ENCODE assay signal across 8 cellular contexts in the genomic region with DNA sequence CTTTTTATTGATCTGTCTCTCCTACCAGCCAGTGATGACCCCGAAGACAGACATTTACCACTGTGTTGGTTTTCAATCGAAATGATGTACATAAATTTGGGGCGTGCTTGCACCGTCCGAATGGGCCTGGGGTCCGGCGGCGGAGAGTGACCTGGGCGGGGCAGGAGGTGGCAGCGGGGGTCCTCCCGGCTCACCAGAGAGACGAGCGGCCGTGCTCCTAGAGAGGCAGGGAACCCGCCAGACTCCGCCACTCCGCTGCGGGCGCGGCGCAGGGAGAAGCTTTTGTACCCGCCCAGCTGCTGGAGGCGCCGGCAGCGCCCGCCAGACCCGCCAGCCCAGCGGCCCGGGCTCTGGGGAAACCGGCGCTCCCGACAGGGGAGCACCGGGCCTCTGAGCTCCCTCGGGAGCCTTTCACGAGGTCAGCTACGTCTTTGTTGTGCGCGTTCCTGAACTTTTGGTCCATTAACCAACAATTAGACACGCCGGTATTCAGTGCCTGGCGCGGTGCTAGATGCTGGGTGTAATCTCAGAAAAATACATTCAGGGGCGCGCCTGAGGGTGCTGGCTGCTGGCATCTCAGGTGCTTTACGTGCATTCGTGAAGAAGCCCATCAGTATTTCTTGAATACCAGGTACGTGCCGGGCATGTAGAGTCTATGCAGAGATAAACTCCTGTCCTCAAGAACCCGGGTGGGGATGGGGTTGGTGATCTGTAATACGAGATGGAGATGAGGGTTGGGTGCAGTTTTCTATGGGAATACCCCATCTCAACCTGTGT. TPM values are rescaled to one million over a fixed set of nuclear protein-coding genes. Genes with fewer than 3 reads are reported as not detected.
DNase-seq lines count a peak whose midpoint lies in the region; ATAC-seq and TF ChIP-seq lines count a peak whose summit lies in the region.

PGBD1 (plus strand) TSS at position 285 of the 777 bp plus-strand sequence. CDS start 2,242 bp downstream, outside the sequence.

- H2BK15ac ChIP-seq in mesendoderm (replicated peaks; ENCODE audit: low read depth), result no peak within 1 kb of the TSS

- DNase-seq in CD1c-positive myeloid dendritic cell (ENCODE audit: extremely low spot score) (peak; percentile 30), NCI-H526 treated with DMSO at 0.1 percent for 48 hours (lab: John Stamatoyannopoulos, UW) (peak; percentile 67), endothelial cell (ENCODE audit: low spot score) (peak; percentile 85), mesendoderm (peak; percentile 87)
- peak; percentile 83 for DNase-seq in activated CD8-positive, alpha-beta memory T cell treated with anti-CD3 and anti-CD28 coated beads for 24 hours
- DNase-seq in stimulated activated CD8-positive, alpha-beta memory T cell treated with anti-CD3 and anti-CD28 coated beads, Interleukin-15, amount 100 ng/mL, for 4 hours (ENCODE audit: low read depth in 2 of 2), result peak; percentile 13 to 15

- H3K4ac ChIP-seq in mesendoderm (ENCODE audit: low read depth, low read length), result peak within 1 kb of the TSS; percentile 95

- H4K5ac ChIP-seq in mesendoderm (ENCODE audit: low read length), result no peak within 1 kb of the TSS

- no peak within 1 kb of the TSS for H4K8ac ChIP-seq in mesendoderm (ENCODE audit: low read depth, low read length)

- peaks cover 6% of the 10 kb centered on the region for H3K36me3 Mint-ChIP-seq in endothelial cell (ENCODE audit: low read depth, unreplicated experiment)

- peak within 1 kb of the TSS; percentile 78 for H3K18ac ChIP-seq in mesendoderm (ENCODE audit: low read length)

- H3K23ac ChIP-seq in mesendoderm (ENCODE audit: low read length), result no peak within 1 kb of the TSS

- H2AK5ac ChIP-seq in mesendoderm (ENCODE audit: low read length), result no peak within 1 kb of the TSS

- peak within 1 kb of the TSS; percentile 90 for H3K9ac ChIP-seq in mesendoderm (ENCODE audit: low read length)

- peak within 1 kb of the TSS; percentile 91 for H3K4me2 ChIP-seq in mesendoderm (ENCODE audit: low read length)

- H3K4me3 ChIP-seq in mesendoderm (ENCODE audit: low read length), result peak within 1 kb of the TSS; percentile 80

- peaks cover 2% of the 10 kb centered on the region for H3K79me1 ChIP-seq in mesendoderm (ENCODE audit: low read length)

- H3K27ac ChIP-seq in mesendoderm (ENCODE audit: low read depth, low read length), result no peak within 1 kb of the TSS

- no peak within 1 kb of the TSS for H2BK120ac ChIP-seq in mesendoderm (ENCODE audit: low read depth, low read length)

- no peaks in the 10 kb centered on the region for H3K9me3 Mint-ChIP-seq in endothelial cell (ENCODE audit: unreplicated experiment)

- H3K79me2 ChIP-seq in mesendoderm (ENCODE audit: control insufficient read depth, insufficient read depth, low read length), result peaks cover 8% of the 10 kb centered on the region

- no peaks in the 10 kb centered on the region for H3K27me3 ChIP-seq in mesendoderm (ENCODE audit: insufficient read depth, low read length, poor library complexity)

- H3K4me3 Mint-ChIP-seq in endothelial cell (ENCODE audit: unreplicated experiment), result peak within 1 kb of the TSS; percentile 95

- peaks cover 2% of the 10 kb centered on the region for H3K4me1 ChIP-seq in mesendoderm (ENCODE audit: control insufficient read depth, low read depth, low read length)

- H3K27me3 Mint-ChIP-seq in endothelial cell (ENCODE audit: unreplicated experiment), result no peaks in the 10 kb centered on the region

- peak within 1 kb of the TSS; percentile 97 for H3K56ac ChIP-seq in mesendoderm (ENCODE audit: low read length)

- no CpG with 5 or more reads among the region's 50 CpGs for WGBS in mesendoderm (ENCODE audit: extremely low coverage, insufficient coverage, low lambda C conversion rate)

- no peak for TF ChIP-seq CTCF in endothelial cell (IDR thresholded peaks at IDR 0.05; ENCODE audit: unreplicated experiment)

- peaks cover 4% of the 10 kb centered on the region for H3K36me3 ChIP-seq in mesendoderm (ENCODE audit: control insufficient read depth, insufficient read depth, low read length)

- H3K4me1 Mint-ChIP-seq in endothelial cell (ENCODE audit: unreplicated experiment), result peaks cover 13% of the 10 kb centered on the region

- peak within 1 kb of the TSS; percentile 40 for H3K27ac Mint-ChIP-seq in endothelial cell (ENCODE audit: unreplicated experiment)

- H2BK5ac ChIP-seq in mesendoderm (ENCODE audit: low read length), result no peak within 1 kb of the TSS

- ATAC-seq in GM19328 (IDR thresholded peaks at IDR 0.05; ENCODE audit: unreplicated experiment) (peak; percentile 94), HG03521 (IDR thresholded peaks at IDR 0.05; ENCODE audit: unreplicated experiment) (peak; percentile 71)

RNA-seq across cellular contexts. Expression of gene PGBD1, which starts in this region (rescaled TPM):
- 9.7 TPM for total RNA-seq in endothelial cell (ENCODE audit: unreplicated experiment)
- 5.4 TPM for polyA plus RNA-seq in mesendoderm (2013, experiment 1 of 2)
- polyA plus RNA-seq in mesendoderm (2013, experiment 2 of 2), result 5.6 TPM

Comparison
In these comparisons a context has a peak if more than half of its experiments do, and no peak if none do; other contexts are left out.
1. DNase-seq: peak in every context shown above with its lines; median percentile 87 in mesendoderm; 85 in endothelial cell; 83 in activated CD8-positive, alpha-beta memory T cell treated with anti-CD3 and anti-CD28 coated beads for 24 hours; 67 in NCI-H526 treated with DMSO at 0.1 percent for 48 hours; 30 in CD1c-positive myeloid dendritic cell; 14 in stimulated activated CD8-positive, alpha-beta memory T cell treated with anti-CD3 and anti-CD28 coated beads, Interleukin-15, amount 100 ng/mL, for 4 hours.